Comparison of ENCODE assay signal across 8 cellular contexts in the genomic region with DNA sequence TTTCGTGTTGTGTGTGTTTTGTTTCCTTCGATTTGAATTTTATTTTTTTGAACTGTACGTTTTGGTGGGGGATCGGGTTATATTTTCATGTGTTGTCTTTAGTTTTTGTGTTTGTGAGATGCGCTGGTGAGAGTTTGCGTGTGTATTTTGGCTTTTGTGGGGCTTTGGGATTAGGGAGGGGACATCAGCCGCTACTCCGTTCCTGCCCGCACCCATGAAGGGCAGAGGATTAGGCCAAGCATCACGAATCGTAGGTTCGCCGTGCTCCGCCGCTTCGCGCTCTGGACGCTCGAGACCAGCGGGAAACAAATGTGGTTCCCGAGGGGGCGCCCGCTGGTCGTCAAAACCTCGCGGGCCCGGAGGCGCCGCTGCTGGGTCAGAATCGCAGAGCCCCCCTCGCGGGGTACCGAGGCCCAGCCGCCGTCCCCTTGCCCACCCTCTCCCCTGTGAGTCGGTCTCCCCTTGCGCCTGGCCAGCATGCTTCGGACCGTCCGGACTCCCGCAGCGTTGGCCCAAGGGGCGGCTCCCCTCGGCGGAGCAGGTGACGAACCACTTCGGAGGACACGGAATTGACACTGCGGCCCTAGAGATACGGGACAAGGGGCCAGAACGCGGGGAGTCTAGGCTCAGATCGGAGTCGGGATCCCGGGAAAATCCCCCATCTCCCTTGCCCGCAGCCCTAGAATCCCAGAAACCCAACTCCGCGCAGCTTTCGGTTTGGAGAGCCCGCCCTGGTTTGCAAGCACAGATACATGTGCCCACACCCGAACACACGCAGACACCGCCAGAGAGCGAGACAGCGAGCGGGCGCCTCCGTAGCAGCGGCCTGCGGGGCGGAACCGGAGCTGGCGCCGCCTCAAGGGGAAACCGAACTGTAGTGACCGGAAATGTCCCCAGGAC. TPM values are rescaled to one million over a fixed set of nuclear protein-coding genes. Genes with fewer than 3 reads are reported as not detected.
DNase-seq lines count a peak whose midpoint lies in the region; ATAC-seq and TF ChIP-seq lines count a peak whose summit lies in the region.

No MANE protein-coding gene starts in this region.

- no CpG with 5 or more reads among the region's 76 CpGs for WGBS in mesendoderm (ENCODE audit: extremely low coverage, insufficient coverage, low lambda C conversion rate)
- WGBS in thymus = 3% methylated on average over 76 of the region's 76 CpGs

- no peak overlapping the region for H3K27ac ChIP-seq in HL-60 (replicated peaks)
- H3K27ac ChIP-seq in dorsolateral prefrontal cortex = no peak overlapping the region
- no peak overlapping the region for H3K27ac ChIP-seq in mesendoderm (ENCODE audit: low read depth, low read length)
- H3K27ac ChIP-seq in thymus (ENCODE audit: low read depth) = no peak overlapping the region

- no peak overlapping the region for H3K4ac ChIP-seq in mesendoderm (ENCODE audit: low read depth, low read length)

- no peaks in the 10 kb centered on the region for H3K79me2 ChIP-seq in mesendoderm (ENCODE audit: control insufficient read depth, insufficient read depth, low read length)

- H2BK120ac ChIP-seq in mesendoderm (ENCODE audit: low read depth, low read length) = no peak overlapping the region

- H4K8ac ChIP-seq in mesendoderm (ENCODE audit: low read depth, low read length) = no peak overlapping the region

- H3K36me3 ChIP-seq in mesendoderm (ENCODE audit: control insufficient read depth, insufficient read depth, low read length) = no peaks in the 10 kb centered on the region
- H3K36me3 ChIP-seq in thymus (ENCODE audit: control insufficient read depth, insufficient read depth) = no peaks in the 10 kb centered on the region

- peaks cover 2% of the 10 kb centered on the region for H3K4me1 ChIP-seq in mesendoderm (ENCODE audit: control insufficient read depth, low read depth, low read length)
- peaks cover 16% of the 10 kb centered on the region for H3K4me1 ChIP-seq in thymus (ENCODE audit: control insufficient read depth, insufficient read depth, low read length)

- ATAC-seq in HG03442 (IDR thresholded peaks at IDR 0.05; ENCODE audit: unreplicated experiment) = no peak

- no peak overlapping the region for H2BK15ac ChIP-seq in mesendoderm (replicated peaks; ENCODE audit: low read depth)

- H3K4me3 ChIP-seq in GM12864 (ENCODE audit: low read depth, low read length) (peak overlapping the region; percentile 62), HL-60 (replicated peaks; ENCODE audit: insufficient read depth, low read length) (peak overlapping the region; percentile 55), dorsolateral prefrontal cortex (peak overlapping the region; percentile 24 to 78 (median 54)), mesendoderm (ENCODE audit: low read length) (peak overlapping the region; percentile 24), thymus (ENCODE audit: low read length) (peak overlapping the region; percentile 52)

- H3K18ac ChIP-seq in mesendoderm (ENCODE audit: low read length) = no peak overlapping the region

- no peaks in the 10 kb centered on the region for H3K9me3 ChIP-seq in thymus (ENCODE audit: control insufficient read depth)

- no peak overlapping the region for H3K23ac ChIP-seq in mesendoderm (ENCODE audit: low read length)

- DNase-seq in GM12864 (ENCODE audit: low read depth) (no peak), HL-60 (ENCODE audit: low read depth in 1 of 2, low spot score in 1 of 2) (peak in 1 of 2 experiments; percentile 33), SW480 (ENCODE audit: low spot score) (peak; percentile 67), dorsolateral prefrontal cortex (no peak), mesendoderm (peak; percentile 49), NOMO-1 (lab: John Stamatoyannopoulos, UW; ENCODE audit: unreplicated experiment in 2 of 2) (no peak)

- no peak overlapping the region for H2BK5ac ChIP-seq in mesendoderm (ENCODE audit: low read length)

- H4K5ac ChIP-seq in mesendoderm (ENCODE audit: low read length) = no peak overlapping the region

- H3K79me1 ChIP-seq in mesendoderm (ENCODE audit: low read length) = no peaks in the 10 kb centered on the region

- peak overlapping the region; percentile 62 for H3K56ac ChIP-seq in mesendoderm (ENCODE audit: low read length)

- H3K9ac ChIP-seq in mesendoderm (ENCODE audit: low read length) = peak overlapping the region; percentile 43

- TF ChIP-seq CTCF in GM12864 (IDR thresholded peaks at IDR 0.05; ENCODE audit: low read depth, low read length, missing control alignments) (peak; percentile 17), HL-60 (IDR thresholded peaks at IDR 0.05; ENCODE audit: insufficient read depth, low read length) (no peak), dorsolateral prefrontal cortex (IDR thresholded peaks at IDR 0.05 in 54 of 56, conservative IDR thresholded peaks at IDR 0.05 in 2 of 56; ENCODE audit: low read depth in 1 of 56, partially characterized antibody in 56 of 56) (no peak)

- H3K27me3 ChIP-seq in HL-60 (ENCODE audit: insufficient read depth, poor library complexity, severe bottlenecking) = peaks cover 68% of the 10 kb centered on the region
- peaks cover 16 to 100% (median 97%) of the 10 kb centered on the region in 45 donors for H3K27me3 ChIP-seq in dorsolateral prefrontal cortex
- H3K27me3 ChIP-seq in mesendoderm (ENCODE audit: insufficient read depth, low read length, poor library complexity) = peaks cover 42% of the 10 kb centered on the region
- H3K27me3 ChIP-seq in thymus (ENCODE audit: control insufficient read depth, insufficient read depth) = peaks cover 91% of the 10 kb centered on the region

- intact Hi-C loops in dorsolateral prefrontal cortex (cut with DNase I) = no loop called here

- peak overlapping the region; percentile 83 for H3K4me2 ChIP-seq in mesendoderm (ENCODE audit: low read length)

- no peak overlapping the region for H2AK5ac ChIP-seq in mesendoderm (ENCODE audit: low read length)

RNA-seq across cellular contexts. Expression of a gene that starts 2.4 kb away (rescaled TPM):
- total RNA-seq in dorsolateral prefrontal cortex = under 1 TPM in 18 of 120 experiments, not detected in 102; 0.04 to 0.98 (median 0.09) TPM
- polyA plus RNA-seq in mesendoderm (2013, experiment 1 of 2) = 0.06 TPM
- polyA plus RNA-seq in mesendoderm (2013, experiment 2 of 2) = 0.08 TPM
- 1.6 TPM for polyA plus RNA-seq in thymus

Comparison
In these comparisons a context has a peak if more than half of its experiments do, and no peak if none do; other contexts are left out.
1. DNase-seq: peak in SW480 (single experiment) and mesendoderm (single experiment); none in GM12864 (single experiment), dorsolateral prefrontal cortex (0 of 10) and NOMO-1 (0 of 2).
2. Peak in every context shown above with its lines, with median percentiles within 50 percentile points of each other: H3K4me3 ChIP-seq.